Comparison of ENCODE assay signal across 28 cellular contexts in genomic region chr4:29213020-29213419, GRCh38.
"Had no signal": no experiment of that assay in that cellular context is flagged by ENCODE, and none has a peak within 500 bp of the region (broad histone marks: within the 10 kb centered on the region; RNA-seq: fewer than 3 reads in every experiment).

No MANE protein-coding gene starts in this region.

- DNase-seq: colonic mucosa; cortex of kidney; dermis blood vessel endothelial cell; dorsolateral prefrontal cortex; effector CD4-positive, alpha-beta T cell; effector CD8-positive, alpha-beta T cell; effector memory CD4-positive, alpha-beta T cell; effector memory CD8-positive, alpha-beta T cell; endodermal cell; erythroblast; esophagus squamous epithelium; foreskin fibroblast; foreskin keratinocyte; foreskin melanocyte; gastrocnemius medialis; glutamatergic neuron; head of caudate nucleus; heart left ventricle; heart right ventricle had no signal

- ATAC-seq: effector memory CD8-positive, alpha-beta T cell; esophagus mucosa; foreskin keratinocyte; gastrocnemius medialis; gastroesophageal sphincter; heart left ventricle; heart right ventricle had no signal

- H3K36me3 ChIP-seq: colonic mucosa, esophagus muscularis mucosa, esophagus squamous epithelium, gastrocnemius medialis, gastroesophageal sphincter, heart left ventricle, heart right ventricle had no signal

- H3K27me3 ChIP-seq: colonic mucosa, dorsolateral prefrontal cortex, esophagus muscularis mucosa, esophagus squamous epithelium, foreskin keratinocyte, gastrocnemius medialis, gastroesophageal sphincter, heart left ventricle, heart right ventricle had no signal

- H3K4me1 ChIP-seq: colonic mucosa, esophagus muscularis mucosa, esophagus squamous epithelium, foreskin keratinocyte, gastrocnemius medialis, gastroesophageal sphincter, heart left ventricle, heart right ventricle had no signal

- H3K4me3 ChIP-seq: colonic mucosa, coronary artery, dorsolateral prefrontal cortex, esophagus muscularis mucosa, esophagus squamous epithelium, gastrocnemius medialis, gastroesophageal sphincter, heart left ventricle, heart right ventricle had no signal

- H3K27ac ChIP-seq: colonic mucosa, coronary artery, dorsolateral prefrontal cortex, epithelial cell of prostate, esophagus muscularis mucosa, esophagus squamous epithelium, foreskin keratinocyte, gastrocnemius medialis, gastroesophageal sphincter, heart left ventricle, heart right ventricle had no signal

- H3K9me3 ChIP-seq: colonic mucosa, esophagus muscularis mucosa, esophagus squamous epithelium, gastroesophageal sphincter had no signal

- FAIRE-seq: colon, endometrium, endothelial cell of umbilical vein, frontal cortex had no signal
